20 cellular contexts compared by ENCODE assay signal in genomic region chr7:100352984-100353684, GRCh38. TPM values are rescaled to one million over a fixed set of nuclear protein-coding genes. Genes with fewer than 3 reads are reported as not detected.
DNase-seq lines count a peak whose midpoint lies in the region; ATAC-seq, FAIRE-seq and TF ChIP-seq lines count a peak whose summit lies in the region.
"Had no signal": no experiment of that assay in that cellular context is flagged by ENCODE, and none has a peak within 500 bp of the region (broad histone marks: within the 10 kb centered on the region; RNA-seq: fewer than 3 reads in every experiment).

No MANE protein-coding gene starts in this region.

- peak overlapping the region; percentile 33 for H3K4me3 Mint-ChIP-seq in activated T-cell treated with anti-CD3 and anti-CD28 coated beads, Interleukin-2, amount 50 U/mL, for 24 hours
- peak overlapping the region; percentile 50 for H3K4me3 Mint-ChIP-seq in T-helper 17 cell
- peak overlapping the region; percentile 17 for H3K4me3 Mint-ChIP-seq in stimulated activated naive CD8-positive, alpha-beta T cell treated with anti-CD3 and anti-CD28 coated beads, Interleukin-15, Interleukin-2, amounts not matched to agents 100 ng/mL and 50 ng/mL, for 24 hours
- no peak overlapping the region for H3K4me3 Mint-ChIP-seq in nephron progenitor cell
- H3K4me3 Mint-ChIP-seq: activated B cell treated with CpG ODN at 0.5 μM for 24 hours had no signal

- no peak overlapping the region for H2BK12ac ChIP-seq in H1 (ENCODE audit: low read depth, low read length)

- CTCF ChIA-PET in H1 (lab: Charles Lee; ENCODE audit: partially characterized antibody) = interaction anchor here (0.7 to 2.3 kb wide), 3 partner anchors 8 to 21 kb away, joined by 3 to 7 read pairs (median 3); no protein-coding TSS in a partner anchor

- no peak overlapping the region for H3K14ac ChIP-seq in H1 (ENCODE audit: insufficient read length)

- H2BK120ac ChIP-seq in H1 (replicated peaks; ENCODE audit: low read depth, low read length) = no peak overlapping the region

- peaks cover 25 to 70% (median 45%) of the 10 kb centered on the region in 4 experiments for H3K36me3 ChIP-seq in H1 (ENCODE audit: control insufficient read depth in 2 of 4, insufficient read depth in 4 of 4, low read length in 3 of 4)

- no peak overlapping the region for H3K4ac ChIP-seq in H1 (replicated peaks; ENCODE audit: insufficient read length, low read depth, low read length)

- ATAC-seq in T-helper 17 cell (no peak), HG03469 (IDR thresholded peaks at IDR 0.05; ENCODE audit: unreplicated experiment) (no peak)
- ATAC-seq: left lung had no signal

- no peaks in the 10 kb centered on the region for H3K23me2 ChIP-seq in H1 (ENCODE audit: low read depth, low read length)

- H3K4me1 ChIP-seq in H1 (replicated peaks in 1 of 4; ENCODE audit: control insufficient read depth in 3 of 4, insufficient read depth in 4 of 4, low read length in 3 of 4) = no peaks in the 10 kb centered on the region
- H3K4me1 ChIP-seq: ascending aorta had no signal

- no peak for TF ChIP-seq CTCF in H1 (IDR thresholded peaks at IDR 0.05; ENCODE audit: control extremely low read depth in 1 of 3, insufficient read depth in 1 of 3, low read depth in 1 of 3, low read length in 3 of 3)
- TF ChIP-seq CTCF in nephron progenitor cell (IDR thresholded peaks at IDR 0.05) = no peak

- no peak for TF ChIP-seq RAD21 in H1 (IDR thresholded peaks at IDR 0.05 in 1 of 2, conservative IDR thresholded peaks at IDR 0.05 in 1 of 2; ENCODE audit: low read depth in 2 of 2, low read length in 2 of 2)

- 0 out of 2 replicates have a peak overlapping the region, but pooled peaks have one; percentile 35 for H2BK5ac ChIP-seq in H1 (ENCODE audit: low read depth, low read length)

- no peak overlapping the region for H4K91ac ChIP-seq in H1 (replicated peaks; ENCODE audit: insufficient read length, low read length)

- no peaks in the 10 kb centered on the region; the same call in 1 of the 2 replicates for H3K79me1 ChIP-seq in H1 (ENCODE audit: low read depth, low read length)

- no peak overlapping the region for H3K4me3 ChIP-seq in H1 (ENCODE audit: extremely low read depth in 1 of 4, insufficient read depth in 2 of 4, low read depth in 3 of 4, low read length in 4 of 4)
- H3K4me3 ChIP-seq: ascending aorta, left lung, mucosa of descending colon had no signal

- no peak overlapping the region for H2BK20ac ChIP-seq in H1 (ENCODE audit: low read length)

- peaks cover 2 to 14% of the 10 kb centered on the region in 2 experiments for H4K20me1 ChIP-seq in H1 (replicated peaks in 1 of 2; ENCODE audit: control insufficient read depth in 1 of 2, insufficient read depth in 2 of 2, low read length in 2 of 2)

- no peak overlapping the region for H3K9ac ChIP-seq in H1 (replicated peaks in 1 of 4; ENCODE audit: extremely low read depth in 1 of 4, low read depth in 3 of 4, low read length in 3 of 4)

- no peak for DNase-seq in activated T-cell treated with anti-CD3 and anti-CD28 coated beads, Interleukin-2, amount 50 U/mL, for 24 hours
- no peak for DNase-seq in activated T-cell treated with anti-CD3 and anti-CD28 coated beads, Interleukin-2, amount 50 U/mL, for 1 hour
- DNase-seq in T-helper 17 cell (no peak), H1 (ENCODE audit: low read depth in 1 of 2, low spot score in 2 of 2) (no peak), nephron progenitor cell (no peak), NCI-H524 treated with DMSO at 0.1 percent for 48 hours (lab: John Stamatoyannopoulos, UW) (no peak)
- DNase-seq: ACHN; activated B cell treated with CpG ODN at 0.5 μM for 24 hours; Karpas-422; left lung; mucosa of descending colon; NCI-H1417 treated with DMSO at 0.1 percent for 48 hours; NCI-H226; stimulated activated naive CD4-positive, alpha-beta T cell had no signal

- H3K27ac Mint-ChIP-seq in activated T-cell treated with anti-CD3 and anti-CD28 coated beads, Interleukin-2, amount 50 U/mL, for 24 hours = peak overlapping the region; percentile 91
- H3K27ac Mint-ChIP-seq in T-helper 17 cell (peak overlapping the region; percentile 75), nephron progenitor cell (no peak overlapping the region)
- peak overlapping the region; percentile 83 for H3K27ac Mint-ChIP-seq in stimulated activated naive CD8-positive, alpha-beta T cell treated with anti-CD3 and anti-CD28 coated beads, Interleukin-15, Interleukin-2, amounts not matched to agents 100 ng/mL and 50 ng/mL, for 24 hours

- H2AK5ac ChIP-seq in H1 (ENCODE audit: low read depth, low read length) = no peak overlapping the region

- H3K27me3 Mint-ChIP-seq in activated T-cell treated with anti-CD3 and anti-CD28 coated beads, Interleukin-2, amount 50 U/mL, for 24 hours = no peaks in the 10 kb centered on the region
- H3K27me3 Mint-ChIP-seq in T-helper 17 cell (no peaks in the 10 kb centered on the region), nephron progenitor cell (ENCODE audit: low read depth, poor library complexity) (no peaks in the 10 kb centered on the region)
- no peaks in the 10 kb centered on the region for H3K27me3 Mint-ChIP-seq in stimulated activated naive CD8-positive, alpha-beta T cell treated with anti-CD3 and anti-CD28 coated beads, Interleukin-15, Interleukin-2, amounts not matched to agents 100 ng/mL and 50 ng/mL, for 24 hours
- H3K27me3 Mint-ChIP-seq: activated B cell treated with CpG ODN at 0.5 μM for 24 hours had no signal

- POLR2A ChIA-PET in H1 (lab: Charles Lee; ENCODE audit: partially characterized antibody) = interaction anchor here (1.1 to 1.8 kb wide), 5 partner anchors 9 to 76 kb away, joined by 3 to 8 read pairs (median 4); partner anchors contain the start of gene ZCWPW1

- H3K4me2 ChIP-seq in H1 (ENCODE audit: insufficient read depth in 1 of 2, low read depth in 2 of 2, low read length in 2 of 2) = no peak overlapping the region

- H3K23ac ChIP-seq in H1 (ENCODE audit: insufficient read length) = no peak overlapping the region

- H3K56ac ChIP-seq in H1 (replicated peaks; ENCODE audit: insufficient read length, low read depth, low read length) = no peak overlapping the region

- no peak overlapping the region for H3K18ac ChIP-seq in H1 (ENCODE audit: extremely low read depth, low read length)

- WGBS in H1 (ENCODE audit: extremely low coverage in 1 of 2, insufficient coverage in 1 of 2, insufficient read length in 1 of 2, insufficient replicate concordance in 2 of 2, low coverage in 1 of 2, low lambda C conversion rate in 2 of 2, missing lambda C conversion rate in 1 of 2), 2 experiments = 90% methylated on average over 10 of the region's 16 CpGs; no CpG with 5 or more reads in 1 of the 2 experiments

- H4K8ac ChIP-seq in H1 (ENCODE audit: extremely low read depth, insufficient read depth, low read length) = peak overlapping the region; percentile 51; the same call in 1 of the 2 replicates

- no peak overlapping the region for H3K27ac ChIP-seq in H1 (ENCODE audit: low read depth, low read length)
- H3K27ac ChIP-seq: ascending aorta, left lung had no signal

- H3K9me3 ChIP-seq in T-helper 17 cell (ENCODE audit: control insufficient read depth, low read length, poor library complexity, severe bottlenecking) (no peaks in the 10 kb centered on the region), H1 (ENCODE audit: insufficient read depth in 2 of 2, low read depth in 1 of 2, low read length in 1 of 2) (no peaks in the 10 kb centered on the region)
- H3K9me3 ChIP-seq: ascending aorta, left lung, mucosa of descending colon had no signal

- no peak overlapping the region for H4K5ac ChIP-seq in H1 (ENCODE audit: insufficient read length, low read depth, low read length)

- H2AFZ ChIP-seq in H1 (ENCODE audit: low read length) = no peak overlapping the region

- H3K36me3 Mint-ChIP-seq in activated T-cell treated with anti-CD3 and anti-CD28 coated beads, Interleukin-2, amount 50 U/mL, for 24 hours (ENCODE audit: low read depth) = peaks cover 92% of the 10 kb centered on the region
- H3K36me3 Mint-ChIP-seq in T-helper 17 cell (ENCODE audit: low read depth) (no peaks in the 10 kb centered on the region), nephron progenitor cell (ENCODE audit: low read depth) (peaks cover 27% of the 10 kb centered on the region)
- H3K36me3 Mint-ChIP-seq in stimulated activated naive CD8-positive, alpha-beta T cell treated with anti-CD3 and anti-CD28 coated beads, Interleukin-15, Interleukin-2, amounts not matched to agents 100 ng/mL and 50 ng/mL, for 24 hours (ENCODE audit: low read depth) = peaks cover 57% of the 10 kb centered on the region

- no peaks in the 10 kb centered on the region for H3K9me3 Mint-ChIP-seq in activated T-cell treated with anti-CD3 and anti-CD28 coated beads, Interleukin-2, amount 50 U/mL, for 24 hours
- no peaks in the 10 kb centered on the region for H3K9me3 Mint-ChIP-seq in stimulated activated naive CD8-positive, alpha-beta T cell treated with anti-CD3 and anti-CD28 coated beads, Interleukin-15, Interleukin-2, amounts not matched to agents 100 ng/mL and 50 ng/mL, for 24 hours
- no peaks in the 10 kb centered on the region for H3K9me3 Mint-ChIP-seq in nephron progenitor cell
- H3K9me3 Mint-ChIP-seq: activated B cell treated with CpG ODN at 0.5 μM for 24 hours had no signal

- H3K27me3 ChIP-seq in H1 (replicated peaks in 1 of 4; ENCODE audit: control insufficient read depth in 3 of 4, extremely low read depth in 1 of 4, insufficient read depth in 3 of 4, low read length in 3 of 4) = no peaks in the 10 kb centered on the region
- H3K27me3 ChIP-seq: ascending aorta, left lung had no signal

- no peak for FAIRE-seq in H1 (lab: Jason Lieb, UNC)
- FAIRE-seq: frontal cortex, urothelium cell line had no signal

- no peaks in the 10 kb centered on the region for H3K79me2 ChIP-seq in H1 (ENCODE audit: control insufficient read depth in 1 of 2, insufficient read depth in 2 of 2, low read length in 2 of 2)

- H3K4me1 Mint-ChIP-seq in activated T-cell treated with anti-CD3 and anti-CD28 coated beads, Interleukin-2, amount 50 U/mL, for 24 hours (ENCODE audit: low read depth) = peaks cover 35% of the 10 kb centered on the region
- H3K4me1 Mint-ChIP-seq in T-helper 17 cell = peaks cover 3% of the 10 kb centered on the region
- peaks cover 41% of the 10 kb centered on the region for H3K4me1 Mint-ChIP-seq in stimulated activated naive CD8-positive, alpha-beta T cell treated with anti-CD3 and anti-CD28 coated beads, Interleukin-15, Interleukin-2, amounts not matched to agents 100 ng/mL and 50 ng/mL, for 24 hours (ENCODE audit: low read depth)
- H3K4me1 Mint-ChIP-seq in nephron progenitor cell = no peaks in the 10 kb centered on the region

- no peak overlapping the region for H2BK15ac ChIP-seq in H1 (ENCODE audit: low read length)

- no peak for TF ChIP-seq EP300 in H1 (IDR thresholded peaks at IDR 0.05; ENCODE audit: borderline replicate concordance in 1 of 2, low read depth in 2 of 2, low read length in 2 of 2)

- no peak for TF ChIP-seq POLR2A in H1 (IDR thresholded peaks at IDR 0.05; ENCODE audit: control extremely low read depth in 1 of 2, low read depth in 2 of 2, low read length in 2 of 2)

RNA-seq across cellular contexts. Expression of gene PILRB, which starts 4.8 kb away (rescaled TPM):
- total RNA-seq in T-helper 17 cell = 10 to 100 TPM; 71.6 to 97.2 TPM
- 32.2 and 34.4 TPM in 2 replicates for total RNA-seq in H1 (2021; fragmentation: NEBNext Ultra II Directional; extraction: Animal tissue kit (Norgen Biotek cat#: 25700))
- polyA plus RNA-seq in H1 (2011; rRNA removed) = 49.9 and 66.4 TPM in 2 replicates
- 79.7 TPM for polyA plus RNA-seq in H1 (2011; cell fraction: cytosol; rRNA removed)
- 359 TPM for polyA plus RNA-seq in H1 (2011; cell fraction: nucleus; rRNA removed)
- 30.1 to 49.2 TPM (median 44.8 TPM) in 4 replicates for polyA plus RNA-seq in H1 (2012, experiment 1 of 2)
- polyA plus RNA-seq in H1 (2012, experiment 2 of 2) = 16.2 TPM
- polyA plus RNA-seq in H1 (2013, experiment 1 of 2) = 22.7 TPM
- polyA plus RNA-seq in H1 (2013, experiment 2 of 2) = 18.3 TPM
- polyA minus RNA-seq in H1 (2011; rRNA and poly(A)+ RNA removed) = 16.8 and 26.5 TPM in 2 replicates
- polyA minus RNA-seq in H1 (2011; cell fraction: cytosol; rRNA and poly(A)+ RNA removed) = 7.7 TPM
- 50.2 TPM for polyA minus RNA-seq in H1 (2011; cell fraction: nucleus; rRNA and poly(A)+ RNA removed)

RNA-seq across cellular contexts. Expression of gene PILRA, which starts 20.2 kb away (rescaled TPM):
- total RNA-seq in T-helper 17 cell = 10 to 100 TPM in 1 of 2 donors, 1 to 10 TPM in 1; 3.1 to 14.5 TPM
- total RNA-seq in H1 (2021; fragmentation: NEBNext Ultra II Directional; extraction: Animal tissue kit (Norgen Biotek cat#: 25700)) = 7.3 and 7.6 TPM in 2 replicates
- polyA plus RNA-seq in H1 (2011; rRNA removed) = 10.6 and 14.6 TPM in 2 replicates
- 10.5 TPM for polyA plus RNA-seq in H1 (2011; cell fraction: cytosol; rRNA removed)
- 28.5 TPM for polyA plus RNA-seq in H1 (2011; cell fraction: nucleus; rRNA removed)
- 4.3 to 10.2 TPM (median 6.3 TPM) in 4 replicates for polyA plus RNA-seq in H1 (2012, experiment 1 of 2)
- 1.2 TPM for polyA plus RNA-seq in H1 (2012, experiment 2 of 2)
- polyA plus RNA-seq in H1 (2013, experiment 1 of 2) = 4.1 TPM
- polyA plus RNA-seq in H1 (2013, experiment 2 of 2) = 3.1 TPM
- 1.5 and 3.7 TPM in 2 replicates for polyA minus RNA-seq in H1 (2011; rRNA and poly(A)+ RNA removed)
- polyA minus RNA-seq in H1 (2011; cell fraction: cytosol; rRNA and poly(A)+ RNA removed) = not detected
- 8.8 TPM for polyA minus RNA-seq in H1 (2011; cell fraction: nucleus; rRNA and poly(A)+ RNA removed)

RNA-seq across cellular contexts. Expression of gene SPDYE3, which starts 45.6 kb away (rescaled TPM):
- not detected for total RNA-seq in T-helper 17 cell
- not detected in 2 replicates for total RNA-seq in H1 (2021; fragmentation: NEBNext Ultra II Directional; extraction: Animal tissue kit (Norgen Biotek cat#: 25700))
- not detected in 2 replicates for polyA plus RNA-seq in H1 (2011; rRNA removed)
- not detected for polyA plus RNA-seq in H1 (2011; cell fraction: cytosol; rRNA removed)
- polyA plus RNA-seq in H1 (2011; cell fraction: nucleus; rRNA removed) = not detected
- 2.3 to 3.4 TPM (median 2.5 TPM) in 4 replicates for polyA plus RNA-seq in H1 (2012, experiment 1 of 2)
- 1.9 TPM for polyA plus RNA-seq in H1 (2012, experiment 2 of 2)
- not detected for polyA plus RNA-seq in H1 (2013, experiment 1 of 2)
- not detected for polyA plus RNA-seq in H1 (2013, experiment 2 of 2)
- polyA minus RNA-seq in H1 (2011; rRNA and poly(A)+ RNA removed) = not detected in 2 replicates
- polyA minus RNA-seq in H1 (2011; cell fraction: cytosol; rRNA and poly(A)+ RNA removed) = not detected
- not detected for polyA minus RNA-seq in H1 (2011; cell fraction: nucleus; rRNA and poly(A)+ RNA removed)
- total RNA-seq: activated B cell treated with CpG ODN at 0.5 μM for 24 hours, ascending aorta, frontal cortex, left lung, mucosa of descending colon, posterior vena cava had no signal
